In the genomic region with DNA sequence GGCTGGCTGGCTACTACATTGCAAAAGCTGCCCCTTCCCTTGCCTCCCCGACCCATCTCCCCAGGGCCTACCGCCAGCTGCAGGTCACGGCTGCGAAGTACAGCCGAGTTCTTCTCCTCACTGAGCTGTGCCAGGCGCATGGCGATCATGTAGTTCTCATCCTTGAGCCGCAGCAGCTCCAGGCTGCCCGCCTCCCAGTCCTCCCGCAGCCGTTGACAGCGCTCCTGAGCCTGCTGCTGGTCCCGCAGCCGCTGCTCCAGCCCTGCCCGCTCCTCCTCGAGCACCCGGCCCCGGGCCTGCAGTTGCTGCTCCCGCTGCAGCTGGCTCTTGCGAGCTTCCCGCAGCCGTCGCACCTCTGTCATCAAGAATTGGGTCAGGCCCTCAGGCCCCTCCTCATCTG, we compare ENCODE assay signal across 19 cellular contexts. TPM values are rescaled to one million over a fixed set of nuclear protein-coding genes. Genes with fewer than 3 reads are reported as not detected.
"Had no signal": no experiment of that assay in that cellular context is flagged by ENCODE, and none has a peak within 500 bp of the region (broad histone marks: within the 10 kb centered on the region; RNA-seq: fewer than 3 reads in every experiment).

No MANE protein-coding gene starts in this region.

- H3K9me3 Mint-ChIP-seq: naive thymus-derived CD8-positive, alpha-beta T cell had no signal

- H3K27ac Mint-ChIP-seq: naive thymus-derived CD8-positive, alpha-beta T cell had no signal

- DNase-seq: colonic mucosa; dermis blood vessel endothelial cell; esophagus squamous epithelium; foreskin fibroblast; glutamatergic neuron; islet precursor cell; left ventricle myocardium inferior; naive thymus-derived CD8-positive, alpha-beta T cell; stimulated activated CD4-positive, alpha-beta T cell treated with anti-CD3 and anti-CD28 coated beads, Interleukin-2, amount 100 ng/mL, for 48 hours; stimulated activated naive CD4-positive, alpha-beta T cell treated with Interleukin-2 at 50 U/mL for 16 hours; thyroid gland; upper lobe of left lung had no signal

- H3K36me3 ChIP-seq: colonic mucosa, right atrium auricular region, thyroid gland, vagina had no signal

- H3K4me3 ChIP-seq: colonic mucosa, esophagus squamous epithelium, gastroesophageal sphincter, left ventricle myocardium inferior, lung, mucosa of descending colon, right atrium auricular region, smooth muscle cell, thyroid gland, upper lobe of left lung, vagina had no signal

- H3K9me3 ChIP-seq: colonic mucosa, esophagus squamous epithelium, gastroesophageal sphincter, mucosa of descending colon, right atrium auricular region, thyroid gland, upper lobe of left lung, vagina had no signal

- ATAC-seq: gastroesophageal sphincter; mucosa of descending colon; naive thymus-derived CD8-positive, alpha-beta T cell had no signal

- H3K27ac ChIP-seq: colonic mucosa, esophagus squamous epithelium, gastroesophageal sphincter, left ventricle myocardium inferior, right atrium auricular region, thyroid gland, upper lobe of left lung, vagina had no signal

- H3K36me3 Mint-ChIP-seq: naive thymus-derived CD8-positive, alpha-beta T cell had no signal

- H3K4me2 ChIP-seq: smooth muscle cell had no signal

- H3K27me3 ChIP-seq: colonic mucosa, right atrium auricular region, thyroid gland, vagina had no signal

RNA-seq across cellular contexts. Expression of a gene that starts 29.7 kb away (rescaled TPM):
- total RNA-seq: epithelial cell of proximal tubule, smooth muscle cell had no signal

RNA-seq across cellular contexts. Expression of a gene that starts 44.4 kb away (rescaled TPM):
- total RNA-seq: naive thymus-derived CD8-positive, alpha-beta T cell had no signal
- polyA plus RNA-seq: naive thymus-derived CD8-positive, alpha-beta T cell had no signal
